Comparison of ENCODE assay signal across 1 cellular context in genomic region chr14:105014631-105015030, GRCh38.
TF ChIP-seq lines count a peak whose summit lies in the region.

No MANE protein-coding gene starts in this region.

TF ChIP-seq in WTC11, 78 proteins besides CTCF, POLR2A, EP300 and RAD21 (continued from another document):
- TF ChIP-seq AR (CRISPR knock-in tag; IDR thresholded peaks at IDR 0.05) (no peak), ATF1 (CRISPR knock-in tag; IDR thresholded peaks at IDR 0.05) (no peak), ZBTB43 (CRISPR knock-in tag; IDR thresholded peaks at IDR 0.05) (no peak), NR1H2 (CRISPR knock-in tag; IDR thresholded peaks at IDR 0.05) (no peak), JUN (CRISPR knock-in tag; IDR thresholded peaks at IDR 0.05) (no peak), ZBTB21 (CRISPR knock-in tag; IDR thresholded peaks at IDR 0.05; ENCODE audit: borderline replicate concordance) (no peak), E2F4 (CRISPR knock-in tag; IDR thresholded peaks at IDR 0.05; ENCODE audit: borderline replicate concordance, low read depth) (no peak), ARID4B (CRISPR knock-in tag; IDR thresholded peaks at IDR 0.05; ENCODE audit: borderline replicate concordance) (no peak)
